In the genomic region with DNA sequence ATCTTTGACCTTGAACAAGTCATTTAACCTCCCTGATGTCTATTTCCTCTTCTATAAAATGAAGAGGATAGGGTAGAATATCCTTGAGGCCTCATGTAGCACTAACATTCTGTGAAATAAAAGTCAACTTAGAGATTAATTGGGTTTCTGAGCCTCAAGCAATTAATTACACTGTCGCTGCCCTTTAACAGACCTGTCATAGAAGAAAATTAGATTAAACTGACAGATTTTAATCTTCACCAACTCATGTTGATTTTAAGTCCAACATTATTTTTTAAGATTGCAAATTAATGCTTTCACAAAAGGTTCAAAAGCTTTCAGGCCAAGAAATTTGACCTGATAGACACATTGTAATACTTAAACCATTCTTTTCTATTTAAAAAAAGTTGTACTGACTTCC, we compare ENCODE assay signal across 28 cellular contexts.
"Had no signal": no experiment of that assay in that cellular context is flagged by ENCODE, and none has a peak within 500 bp of the region (broad histone marks: within the 10 kb centered on the region; RNA-seq: fewer than 3 reads in every experiment).

No MANE protein-coding gene starts in this region.

- H3K27me3 ChIP-seq: brain microvascular endothelial cell, esophagus muscularis mucosa, gastrocnemius medialis had no signal

- H3K36me3 ChIP-seq: brain microvascular endothelial cell, esophagus muscularis mucosa, gastrocnemius medialis, heart left ventricle had no signal

- H3K4me1 ChIP-seq: esophagus muscularis mucosa, foreskin keratinocyte, gastrocnemius medialis had no signal

- DNase-seq: activated CD4-positive, alpha-beta memory T cell treated with anti-CD3 and anti-CD28 coated beads, Interleukin-2, amount 10 ng/mL, durations not matched to agents 7 days and 5 days; activated CD4-positive, alpha-beta T cell treated with anti-CD3 and anti-CD28 coated beads for 1 hour; activated CD4-positive, alpha-beta T cell treated with anti-CD3 and anti-CD28 coated beads for 4 hours; activated CD4-positive, alpha-beta T cell treated with anti-CD3 and anti-CD28 coated beads, Interleukin-2, amount 10 ng/mL, durations not matched to agents 7 days and 5 days; activated CD4-positive, alpha-beta T cell treated with anti-CD3 and anti-CD28 coated beads, Interleukin-2, amount 50 U/mL, for 4 hours; activated CD8-positive, alpha-beta memory T cell treated with anti-CD3 and anti-CD28 coated beads for 24 hours; activated effector memory CD4-positive, alpha-beta T cell treated with Interleukin-2 at 50 U/mL for 16 hours; activated gamma-delta T cell treated with Interleukin-2 at 50 U/mL for 16 hours; activated naive CD4-positive, alpha-beta T cell treated with anti-CD3 and anti-CD28 coated beads, Interleukin-2, amount 50 U/mL, for 16 hours; activated naive CD4-positive, alpha-beta T cell treated with Interleukin-2 at 50 U/mL for 16 hours; activated T-cell treated with anti-CD3 and anti-CD28 coated beads, Interleukin-2, amount 50 U/mL, for 4 hours; amniotic stem cell; anterior cingulate cortex; brain microvascular endothelial cell; effector CD4-positive, alpha-beta T cell; effector memory CD8-positive, alpha-beta T cell; erythroblast; foreskin keratinocyte; gastrocnemius medialis; glutamatergic neuron; heart left ventricle; T-helper 17 cell; T1000 had no signal

- ATAC-seq: activated T-cell treated with anti-CD3 and anti-CD28 coated beads, Interleukin-2, amount 50 U/mL, for 4 hours; activated T-helper 17 cell treated with anti-CD3 and anti-CD28 coated beads, Interleukin-2, amount 50 U/mL, for 72 hours; effector memory CD8-positive, alpha-beta T cell; foreskin keratinocyte; gastrocnemius medialis; heart left ventricle; T-helper 17 cell; WTC11 had no signal

- H3K4me3 ChIP-seq: coronary artery, esophagus muscularis mucosa, gastrocnemius medialis, heart left ventricle had no signal

- H3K9me3 ChIP-seq: esophagus muscularis mucosa, gastrocnemius medialis had no signal

- H3K27ac ChIP-seq: brain microvascular endothelial cell, coronary artery, esophagus muscularis mucosa, foreskin keratinocyte, gastrocnemius medialis, heart left ventricle, VCaP had no signal
